ENCODE assay signal across 25 cellular contexts in genomic region chr2:240518981-240519380, GRCh38.
"Had no signal": no experiment of that assay in that cellular context is flagged by ENCODE, and none has a peak within 500 bp of the region (broad histone marks: within the 10 kb centered on the region; RNA-seq: fewer than 3 reads in every experiment).

No MANE protein-coding gene starts in this region.

- H3K27ac Mint-ChIP-seq: activated CD4-positive, alpha-beta T cell treated with anti-CD3 and anti-CD28 coated beads, Interleukin-2, amount 10 ng/mL, durations not matched to agents 7 days and 5 days; activated CD8-positive, alpha-beta T cell treated with anti-CD3 and anti-CD28 coated beads for 36 hours; activated naive CD8-positive, alpha-beta T cell treated with anti-CD3 and anti-CD28 coated beads, Interleukin-2, amount 10 ng/mL, durations not matched to agents 7 days and 5 days; activated T-helper 2 cell treated with anti-CD3 and anti-CD28 coated beads, Interferon-gamma antibody, Interleukin-2, Interleukin-4, amounts not matched to agents 10 μg/mL and 5 μg/mL and 100 μg/mL, durations not matched to agents 14 hours and 24 hours and 36 hours; memory B cell; naive B cell; stimulated activated naive CD8-positive, alpha-beta T cell treated with anti-CD3 and anti-CD28 coated beads, Interleukin-15, Interleukin-2, amounts not matched to agents 100 ng/mL and 50 ng/mL, for 24 hours; T-cell; T-helper 2 cell treated with Interferon-gamma antibody and Interleukin-4, amounts not matched to agents 5 μg/mL and 100 μg/mL, for 36 hours had no signal

- ATAC-seq: activated CD8-positive, alpha-beta T cell treated with anti-CD3 and anti-CD28 coated beads for 36 hours; activated T-cell treated with anti-CD3 and anti-CD28 coated beads, Interleukin-2, amount 50 U/mL, for 4 hours; esophagus mucosa; gastroesophageal sphincter; mucosa of descending colon; psoas muscle; T-cell had no signal

- H3K4me3 ChIP-seq: mucosa of descending colon, psoas muscle, thyroid gland had no signal

- H3K27me3 ChIP-seq: right atrium auricular region, thyroid gland had no signal

- H3K4me3 Mint-ChIP-seq: activated CD4-positive, alpha-beta T cell treated with anti-CD3 and anti-CD28 coated beads, Interleukin-2, amount 10 ng/mL, durations not matched to agents 7 days and 5 days; activated CD8-positive, alpha-beta T cell treated with anti-CD3 and anti-CD28 coated beads for 36 hours; activated naive CD8-positive, alpha-beta T cell treated with anti-CD3 and anti-CD28 coated beads, Interleukin-2, amount 10 ng/mL, durations not matched to agents 7 days and 5 days; activated T-cell treated with anti-CD3 and anti-CD28 coated beads, Interleukin-2, amount 50 U/mL, for 4 hours; memory B cell; naive B cell; neural crest cell; stimulated activated naive CD8-positive, alpha-beta T cell treated with anti-CD3 and anti-CD28 coated beads, Interleukin-15, Interleukin-2, amounts not matched to agents 100 ng/mL and 50 ng/mL, for 24 hours; T-cell; T-helper 2 cell treated with Interferon-gamma antibody and Interleukin-4, amounts not matched to agents 5 μg/mL and 100 μg/mL, for 36 hours had no signal

- H3K9me3 Mint-ChIP-seq: activated T-cell treated with anti-CD3 and anti-CD28 coated beads, Interleukin-2, amount 50 U/mL, for 4 hours; T-cell had no signal

- H3K9me3 ChIP-seq: gastroesophageal sphincter, mucosa of descending colon, psoas muscle, right atrium auricular region, thyroid gland had no signal

- H3K27me3 Mint-ChIP-seq: activated naive CD8-positive, alpha-beta T cell treated with anti-CD3 and anti-CD28 coated beads, Interleukin-2, amount 10 ng/mL, durations not matched to agents 7 days and 5 days; stimulated activated naive CD8-positive, alpha-beta T cell treated with anti-CD3 and anti-CD28 coated beads, Interleukin-15, Interleukin-2, amounts not matched to agents 100 ng/mL and 50 ng/mL, for 24 hours had no signal

- DNase-seq: activated CD4-positive, alpha-beta T cell treated with anti-CD3 and anti-CD28 coated beads, Interleukin-2, amount 10 ng/mL, durations not matched to agents 7 days and 5 days; activated CD4-positive, CD25-positive, alpha-beta regulatory T cell treated with anti-CD3 and anti-CD28 coated beads, Interleukin-2, amount 50 U/mL, for 72 hours; activated CD8-positive, alpha-beta T cell treated with anti-CD3 and anti-CD28 coated beads for 36 hours; activated naive CD4-positive, alpha-beta T cell; activated naive CD8-positive, alpha-beta T cell treated with anti-CD3 and anti-CD28 coated beads, Interleukin-2, amount 10 ng/mL, durations not matched to agents 7 days and 5 days; activated T-cell treated with anti-CD3 and anti-CD28 coated beads, Interleukin-2, amount 50 U/mL, for 4 hours; amygdala; effector memory CD4-positive, alpha-beta T cell; mucosa of descending colon; naive B cell; occipital lobe; psoas muscle; stimulated activated CD4-positive, alpha-beta T cell treated with anti-CD3 and anti-CD28 coated beads, Interleukin-1b, Interleukin-23, amount 100 ng/mL, for 48 hours; substantia nigra; T-cell had no signal

- H3K4me1 ChIP-seq: psoas muscle had no signal

- H3K27ac ChIP-seq: gastroesophageal sphincter, psoas muscle, right atrium auricular region, thyroid gland, VCaP had no signal
